Comparison of ENCODE assay signal across 13 cellular contexts in the genomic region with DNA sequence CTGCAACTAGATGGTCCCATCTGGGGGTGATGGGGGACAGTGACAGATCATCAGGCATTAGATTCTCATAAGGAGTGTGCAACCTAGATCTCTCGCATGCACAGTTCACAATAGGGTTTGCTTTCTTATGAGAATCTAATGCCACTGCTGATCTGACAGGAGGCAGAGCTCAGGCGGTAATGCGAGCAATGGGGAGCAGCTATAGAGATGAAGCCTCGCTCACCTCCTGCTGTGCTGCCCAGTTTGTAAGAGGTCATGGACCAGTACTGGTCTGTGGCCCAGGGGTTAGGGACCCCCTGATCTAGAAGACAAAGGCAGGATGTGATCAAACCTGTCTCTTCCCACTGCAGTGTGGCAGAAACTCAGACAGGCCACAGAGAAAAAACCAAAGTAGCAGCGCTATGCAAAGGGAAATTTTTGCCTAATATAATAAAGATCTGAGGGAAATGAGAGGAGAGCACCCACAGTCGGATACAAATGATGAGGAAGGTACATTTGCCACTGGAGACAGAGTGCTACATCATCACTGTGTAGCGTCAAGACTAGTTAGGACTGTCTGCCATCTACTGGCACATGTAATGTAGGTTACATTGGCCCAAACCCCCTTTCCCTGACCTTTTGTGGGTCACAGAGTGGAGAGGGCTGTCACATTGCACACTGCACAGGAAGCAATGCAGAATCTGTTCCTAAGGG. TPM values are rescaled to one million over a fixed set of nuclear protein-coding genes. Genes with fewer than 3 reads are reported as not detected.
DNase-seq lines count a peak whose midpoint lies in the region; ATAC-seq and TF ChIP-seq lines count a peak whose summit lies in the region.
"Had no signal": no experiment of that assay in that cellular context is flagged by ENCODE, and none has a peak within 500 bp of the region (broad histone marks: within the 10 kb centered on the region; RNA-seq: fewer than 3 reads in every experiment).

No MANE protein-coding gene starts in this region.

- no peak overlapping the region for H3K27ac ChIP-seq in suprapubic skin
- H3K27ac ChIP-seq: RWPE1, upper lobe of right lung had no signal

- no peaks in the 10 kb centered on the region for H3K27me3 Mint-ChIP-seq in stimulated activated naive CD8-positive, alpha-beta T cell treated with anti-CD3 and anti-CD28 coated beads, Interleukin-15, amount 100 ng/mL, for 72 hours

- no peak overlapping the region for H3K27ac Mint-ChIP-seq in activated naive CD4-positive, alpha-beta T cell treated with anti-CD3 and anti-CD28 coated beads, Interleukin-2, amount 50 U/mL, for 72 hours
- H3K27ac Mint-ChIP-seq in stimulated activated naive CD8-positive, alpha-beta T cell treated with anti-CD3 and anti-CD28 coated beads, Interleukin-15, amount 100 ng/mL, for 72 hours: peak overlapping the region in 1 of 2 donors; percentile 21

- TF ChIP-seq POLR2A in Raji (IDR thresholded peaks at IDR 0.05; ENCODE audit: insufficient read depth, low read depth, low read length) (0 out of 2 replicates have a peak, but pooled peaks have one; percentile 33), suprapubic skin (IDR thresholded peaks at IDR 0.05) (no peak)

- no peak overlapping the region for H3K4me3 Mint-ChIP-seq in stimulated activated naive CD8-positive, alpha-beta T cell treated with anti-CD3 and anti-CD28 coated beads, Interleukin-15, amount 100 ng/mL, for 72 hours

- H3K27me3 ChIP-seq in suprapubic skin: no peaks in the 10 kb centered on the region
- H3K27me3 ChIP-seq: upper lobe of right lung had no signal

- TF ChIP-seq CTCF in suprapubic skin (IDR thresholded peaks at IDR 0.05): no peak

- no peak overlapping the region for H3K4me3 ChIP-seq in suprapubic skin
- H3K4me3 ChIP-seq: upper lobe of right lung had no signal

- peaks cover 71% of the 10 kb centered on the region for H3K4me1 Mint-ChIP-seq in stimulated activated naive CD8-positive, alpha-beta T cell treated with anti-CD3 and anti-CD28 coated beads, Interleukin-15, amount 100 ng/mL, for 72 hours

- no peaks in the 10 kb centered on the region for H3K9me3 ChIP-seq in suprapubic skin
- H3K9me3 ChIP-seq: upper lobe of right lung had no signal

- peaks cover 5% of the 10 kb centered on the region for H3K4me1 ChIP-seq in suprapubic skin
- H3K4me1 ChIP-seq: upper lobe of right lung had no signal

- DNase-seq in activated naive CD4-positive, alpha-beta T cell treated with anti-CD3 and anti-CD28 coated beads, Interleukin-2, amount 50 U/mL, for 72 hours (ENCODE audit: low spot score in 2 of 2): no peak
- no peak for DNase-seq in activated naive CD4-positive, alpha-beta T cell treated with anti-CD3 and anti-CD28 coated beads, Interleukin-2, amount 50 U/mL, for 16 hours
- no peak for DNase-seq in stimulated activated naive CD8-positive, alpha-beta T cell treated with anti-CD3 and anti-CD28 coated beads, Interleukin-15, amount 100 ng/mL, for 72 hours
- DNase-seq in NCI-H2029 (lab: John Stamatoyannopoulos, UW) (no peak), suprapubic skin (ENCODE audit: low spot score in 2 of 2) (no peak), T-helper 1 cell (no peak)
- DNase-seq: activated CD4-positive, CD25-positive, alpha-beta regulatory T cell; upper lobe of right lung had no signal

- WGBS in suprapubic skin: 87% methylated on average over 7 of the region's 7 CpGs

- peak; percentile 44 to 49 for ATAC-seq in activated naive CD4-positive, alpha-beta T cell treated with anti-CD3 and anti-CD28 coated beads, Interleukin-2, amount 50 U/mL, for 72 hours
- ATAC-seq in HG02759 (IDR thresholded peaks at IDR 0.05; ENCODE audit: unreplicated experiment): peak; percentile 14
- ATAC-seq in stimulated activated naive CD8-positive, alpha-beta T cell treated with anti-CD3 and anti-CD28 coated beads, Interleukin-15, amount 100 ng/mL, for 72 hours: peak; percentile 57
- ATAC-seq: sciatic nerve, upper lobe of right lung had no signal

- no peak for TF ChIP-seq EP300 in suprapubic skin (IDR thresholded peaks at IDR 0.05)

- no peaks in the 10 kb centered on the region for H3K36me3 ChIP-seq in suprapubic skin
- H3K36me3 ChIP-seq: upper lobe of right lung had no signal

- H3K36me3 Mint-ChIP-seq in activated naive CD4-positive, alpha-beta T cell treated with anti-CD3 and anti-CD28 coated beads, Interleukin-2, amount 50 U/mL, for 72 hours: peaks cover 4 to 35% of the 10 kb centered on the region in 2 donors

- peaks cover 0 to 34% of the 10 kb centered on the region in 2 donors for H3K9me3 Mint-ChIP-seq in activated naive CD4-positive, alpha-beta T cell treated with anti-CD3 and anti-CD28 coated beads, Interleukin-2, amount 50 U/mL, for 72 hours
- peaks cover 22 to 23% of the 10 kb centered on the region in 2 donors for H3K9me3 Mint-ChIP-seq in stimulated activated naive CD8-positive, alpha-beta T cell treated with anti-CD3 and anti-CD28 coated beads, Interleukin-15, amount 100 ng/mL, for 72 hours

RNA-seq across cellular contexts. Expression of gene LY86, which starts 4.1 kb away (rescaled TPM):
- 1 to 10 TPM in 1 of 2 donors, under 1 TPM in 1; 0.96 to 2.4 TPM for total RNA-seq in activated naive CD4-positive, alpha-beta T cell treated with anti-CD3 and anti-CD28 coated beads, Interleukin-2, amount 50 U/mL, for 72 hours
- 1 to 10 TPM in 1 of 4 donors, not detected in 3; 1.7 TPM for total RNA-seq in suprapubic skin
- total RNA-seq: chondrocyte had no signal
